Comparison of ENCODE assay signal across 8 cellular contexts in genomic region chr20:57390604-57391438, GRCh38. TPM values are rescaled to one million over a fixed set of nuclear protein-coding genes. Genes with fewer than 3 reads are reported as not detected.
DNase-seq lines count a peak whose midpoint lies in the region; ATAC-seq lines count a peak whose summit lies in the region.

RBM38 (plus strand) TSS chr20:57391396; CDS start chr20:57391582, 186 bp downstream.

- intact Hi-C loops in activated CD4-positive, alpha-beta memory T cell treated with anti-CD3 and anti-CD28 coated beads for 36 hours (cut with micrococcal nuclease), result loop anchor here (1.0 to 10.0 kb wide), 6 partner anchors 7 to 1774 kb away; partner anchors contain the start of genes CASS4, RAE1 and ZNF831

- no peaks in the 10 kb centered on the region for H3K27me3 Mint-ChIP-seq in activated CD4-positive, alpha-beta memory T cell treated with anti-CD3 and anti-CD28 coated beads for 36 hours

- peaks cover 36% of the 10 kb centered on the region for H3K36me3 Mint-ChIP-seq in activated CD4-positive, alpha-beta memory T cell treated with anti-CD3 and anti-CD28 coated beads for 36 hours

- CTCF ChIA-PET in activated CD4-positive, alpha-beta memory T cell treated with anti-CD3 and anti-CD28 coated beads for 36 hours (lab: Charles Lee), result interaction anchor here (1.2 to 5.8 kb wide), 5 partner anchors 8 to 205 kb away, joined by 4 to 45 read pairs (median 11); no protein-coding TSS in a partner anchor

- DNase-seq in NK-92 treated with Interleukin-12 subunit alpha and Interleukin-12 subunit beta, amount 100 ng/mL, for 24 hours (lab: John Stamatoyannopoulos, UW), result peak; percentile 77
- no peak for DNase-seq in NK-92 (lab: John Stamatoyannopoulos, UW; ENCODE audit: unreplicated experiment)
- DNase-seq in NCI-H446 (lab: John Stamatoyannopoulos, UW), result peak; percentile 50 to 89
- peak; percentile 85 for DNase-seq in activated CD4-positive, alpha-beta memory T cell treated with anti-CD3 and anti-CD28 coated beads for 36 hours
- DNase-seq in effector CD4-positive, alpha-beta T cell, result peak; percentile 68
- DNase-seq in lung microvascular endothelial cell (ENCODE audit: low read depth in 2 of 2), result peak; percentile 67 to 77
- DNase-seq in stimulated activated CD4-positive, alpha-beta T cell treated with anti-CD3 and anti-CD28 coated beads, TNF-alpha, amount 100 ng/mL, for 4 hours (ENCODE audit: low read depth in 3 of 3), result peak; percentile 68 to 78 (median 74)

- POLR2A ChIA-PET in activated CD4-positive, alpha-beta memory T cell treated with anti-CD3 and anti-CD28 coated beads for 36 hours (lab: Charles Lee), result interaction anchor here (0.5 to 3.1 kb wide), 13 partner anchors 9 to 999 kb away, joined by 3 to 43 read pairs (median 5); partner anchors contain the start of genes AURKA, CSTF1, RAE1 and VAPB

- no peaks in the 10 kb centered on the region for H3K9me3 Mint-ChIP-seq in activated CD4-positive, alpha-beta memory T cell treated with anti-CD3 and anti-CD28 coated beads for 36 hours

- H3K27ac Mint-ChIP-seq in activated CD4-positive, alpha-beta memory T cell treated with anti-CD3 and anti-CD28 coated beads for 36 hours, result peak within 1 kb of the TSS; percentile 97

- H3K4me3 Mint-ChIP-seq in activated CD4-positive, alpha-beta memory T cell treated with anti-CD3 and anti-CD28 coated beads for 36 hours, result peak within 1 kb of the TSS; percentile 95

- peak; percentile 38 for ATAC-seq in HG02943 (IDR thresholded peaks at IDR 0.05; ENCODE audit: low read depth, unreplicated experiment)

- peaks cover 37% of the 10 kb centered on the region for H3K4me1 Mint-ChIP-seq in activated CD4-positive, alpha-beta memory T cell treated with anti-CD3 and anti-CD28 coated beads for 36 hours (ENCODE audit: low read depth)

RNA-seq across cellular contexts. Expression of gene RBM38, which starts in this region (rescaled TPM):
- 10 to 100 TPM; 73.4 to 77.3 TPM for total RNA-seq in activated CD4-positive, alpha-beta memory T cell treated with anti-CD3 and anti-CD28 coated beads for 36 hours
- 10.2 and 11.7 TPM in 2 replicates for total RNA-seq in lung microvascular endothelial cell
